22 cellular contexts compared by ENCODE assay signal in the genomic region with DNA sequence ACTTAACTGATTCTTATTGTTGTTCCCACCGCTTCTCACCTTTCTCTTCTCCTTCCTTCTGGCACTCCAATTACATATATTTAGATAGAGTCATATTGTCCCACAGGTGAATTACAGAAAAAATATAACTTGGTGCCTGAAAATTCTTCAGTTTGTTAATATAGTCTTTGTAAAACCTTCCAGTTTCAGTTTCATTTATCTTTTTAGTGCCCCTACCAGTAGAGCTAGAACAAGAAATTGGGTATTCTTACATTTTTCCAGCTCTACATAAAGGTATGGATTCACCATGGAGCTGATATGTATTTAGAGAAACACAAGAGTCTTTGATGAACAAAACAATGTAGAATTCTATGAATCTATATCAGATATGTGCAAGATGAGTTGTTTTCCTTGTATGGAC. TPM values are rescaled to one million over a fixed set of nuclear protein-coding genes. Genes with fewer than 3 reads are reported as not detected.
DNase-seq lines count a peak whose midpoint lies in the region; ATAC-seq, FAIRE-seq and TF ChIP-seq lines count a peak whose summit lies in the region.
"Had no signal": no experiment of that assay in that cellular context is flagged by ENCODE, and none has a peak within 500 bp of the region (broad histone marks: within the 10 kb centered on the region; RNA-seq: fewer than 3 reads in every experiment).

No MANE protein-coding gene starts in this region.

- H3K27ac Mint-ChIP-seq in T-helper 1 cell treated with Interleukin-12 subunit alpha and Interleukin-12 subunit beta and Interleukin-4 antibody, amounts not matched to agents 30 μg/mL and 1 μg/mL, for 36 hours: peak overlapping the region; percentile 50
- peak overlapping the region in 1 of 7 donors; percentile 79 for H3K27ac Mint-ChIP-seq in CD4-positive, alpha-beta memory T cell

- SMC1A ChIA-PET in GM12878 (lab: Charles Lee; ENCODE audit: uncharacterized antibody, unreplicated experiment): interaction anchor here (0.8 to 1.5 kb wide), 2 partner anchors 10 to 11 kb away, joined by 4 to 7 read pairs; no protein-coding TSS in a partner anchor

- RAD21 ChIA-PET in GM12878 (lab: Charles Lee; ENCODE audit: unreplicated experiment): interaction anchor here (1.8 to 1.9 kb wide), 2 partner anchors 10 to 17 kb away, joined by 6 to 8 read pairs; partner anchors contain the start of gene MANEA

- H3K79me2 ChIP-seq in GM12878 (ENCODE audit: control insufficient read depth, insufficient read depth, low read length): peaks cover 21% of the 10 kb centered on the region

- peaks cover 17% of the 10 kb centered on the region for H3K4me1 ChIP-seq in CD4-positive, alpha-beta memory T cell (ENCODE audit: insufficient read depth, low read length)
- H3K4me1 ChIP-seq in GM12878 (ENCODE audit: control insufficient read depth, insufficient read depth, low read length): no peaks in the 10 kb centered on the region
- H3K4me1 ChIP-seq: prostate gland had no signal

- H3K4me3 Mint-ChIP-seq in T-helper 1 cell treated with Interleukin-12 subunit alpha and Interleukin-12 subunit beta and Interleukin-4 antibody, amounts not matched to agents 30 μg/mL and 1 μg/mL, for 36 hours: peak overlapping the region; percentile 67
- peak overlapping the region in 6 of 8 donors; percentile 1 to 52 (median 14) for H3K4me3 Mint-ChIP-seq in CD4-positive, alpha-beta memory T cell
- H3K4me3 Mint-ChIP-seq: naive B cell had no signal

- no peak overlapping the region for H3K27ac ChIP-seq in CD4-positive, alpha-beta memory T cell (ENCODE audit: low read depth, low read length)
- H3K27ac ChIP-seq in GM12878 (ENCODE audit: control insufficient read depth, insufficient read depth): peak overlapping the region; percentile 15; the same call in 1 of the 2 replicates
- H3K27ac ChIP-seq: C4-2B, prostate gland, skin epidermis, tibial artery had no signal

- no peak for TF ChIP-seq CTCF in GM12878 (IDR thresholded peaks at IDR 0.05 in 2 of 3, conservative IDR thresholded peaks at IDR 0.05 in 1 of 3; ENCODE audit: control insufficient read depth in 2 of 3, extremely low read depth in 1 of 3, insufficient read depth in 1 of 3, low read depth in 3 of 3, low read length in 3 of 3)

- ATAC-seq in HG02763 (IDR thresholded peaks at IDR 0.05; ENCODE audit: unreplicated experiment) (peak; percentile 47), GM12878 (peak; percentile 66), HG03039 (IDR thresholded peaks at IDR 0.05; ENCODE audit: unreplicated experiment) (no peak), HG02885 (IDR thresholded peaks at IDR 0.05; ENCODE audit: poor library complexity, unreplicated experiment) (no peak), GM21367 (IDR thresholded peaks at IDR 0.05; ENCODE audit: unreplicated experiment) (no peak)

- no peak for DNase-seq in T-helper 1 cell
- DNase-seq in CD4-positive, alpha-beta memory T cell: no peak
- no peak for DNase-seq in GM12878 (ENCODE audit: low read depth, low spot score)
- DNase-seq: 8988T; activated T-cell treated with anti-CD3 and anti-CD28 coated beads, Interleukin-2, amount 50 U/mL, for 48 hours; central memory CD4-positive, alpha-beta T cell; DMS53; MV-4-11; naive B cell; NCI-H2029; stimulated activated CD4-positive, alpha-beta T cell treated with anti-CD3 and anti-CD28 coated beads, Interleukin-4, amount 100 ng/mL, for 24 hours; stimulated activated CD8-positive, alpha-beta memory T cell treated with anti-CD3 and anti-CD28 coated beads, Interleukin-4, amount 100 ng/mL, for 48 hours; tibial artery had no signal

- peak overlapping the region; percentile 40 for H2AFZ ChIP-seq in GM12878 (ENCODE audit: control insufficient read depth, low read depth, low read length)

- no peaks in the 10 kb centered on the region for H3K36me3 ChIP-seq in CD4-positive, alpha-beta memory T cell (ENCODE audit: insufficient read depth, low read length)
- H3K36me3 ChIP-seq in GM12878 (ENCODE audit: control insufficient read depth in 2 of 2, insufficient read depth in 2 of 2, low read length in 1 of 2): no peaks in the 10 kb centered on the region
- H3K36me3 ChIP-seq: prostate gland had no signal

- no TSS peak for BruUV-seq in GM12878 (replicated peaks; lab: Mats Ljungman, UMichigan)

- WGBS in GM12878 (ENCODE audit: insufficient coverage, insufficient replicate concordance, low lambda C conversion rate, missing lambda C conversion rate): 96% methylated on average over 1 of the region's 1 CpG

- no peak for TF ChIP-seq POLR2A in GM12878 (IDR thresholded peaks at IDR 0.05; ENCODE audit: low read depth, low read length)

- no peak for TF ChIP-seq EP300 in GM12878 (IDR thresholded peaks at IDR 0.05; ENCODE audit: borderline replicate concordance in 1 of 2, control insufficient read depth in 1 of 2, low read depth in 2 of 2, low read length in 2 of 2)

- peaks cover 41% of the 10 kb centered on the region for H3K36me3 Mint-ChIP-seq in T-helper 1 cell treated with Interleukin-12 subunit alpha and Interleukin-12 subunit beta and Interleukin-4 antibody, amounts not matched to agents 30 μg/mL and 1 μg/mL, for 36 hours (ENCODE audit: low read depth)
- peaks cover 31 to 47% of the 10 kb centered on the region in 2 donors for H3K36me3 Mint-ChIP-seq in CD4-positive, alpha-beta memory T cell

- CTCF ChIA-PET in CD4-positive, alpha-beta memory T cell (lab: Charles Lee; ENCODE audit: partially characterized antibody): no interaction called here
- CTCF ChIA-PET in GM12878 (lab: Yijun Ruan, JAX): no interaction called here

- no peak for FAIRE-seq in GM12878 (lab: Jason Lieb, UNC)

- H3K27me3 Mint-ChIP-seq in T-helper 1 cell treated with Interleukin-12 subunit alpha and Interleukin-12 subunit beta and Interleukin-4 antibody, amounts not matched to agents 30 μg/mL and 1 μg/mL, for 36 hours (ENCODE audit: low read depth): no peaks in the 10 kb centered on the region
- H3K27me3 Mint-ChIP-seq in CD4-positive, alpha-beta memory T cell: no peaks in the 10 kb centered on the region
- H3K27me3 Mint-ChIP-seq: naive B cell had no signal

- no peaks in the 10 kb centered on the region for H4K20me1 ChIP-seq in GM12878 (ENCODE audit: control insufficient read depth, insufficient read depth)

- H3K4me2 ChIP-seq in GM12878 (ENCODE audit: control insufficient read depth, insufficient read depth): peak overlapping the region; percentile 61; the same call in 1 of the 2 replicates

- H3K4me3 ChIP-seq in CD4-positive, alpha-beta memory T cell (ENCODE audit: low read length in 2 of 2): no peak overlapping the region
- peak overlapping the region; percentile 48; the same call in 1 of the 2 replicates for H3K4me3 ChIP-seq in GM12878
- H3K4me3 ChIP-seq: lung, prostate gland, skin epidermis, tibial artery had no signal

- intact Hi-C loops in CD4-positive, alpha-beta memory T cell (cut with micrococcal nuclease): no loop called here
- intact Hi-C loops in GM12878 (cut with micrococcal nuclease; ENCODE audit: unreplicated experiment): no loop called here

- peaks cover 13% of the 10 kb centered on the region for H3K4me1 Mint-ChIP-seq in T-helper 1 cell treated with Interleukin-12 subunit alpha and Interleukin-12 subunit beta and Interleukin-4 antibody, amounts not matched to agents 30 μg/mL and 1 μg/mL, for 36 hours (ENCODE audit: low read depth)
- H3K4me1 Mint-ChIP-seq in CD4-positive, alpha-beta memory T cell: peaks cover 21 to 38% (median 28%) of the 10 kb centered on the region in 4 donors

- H3K9ac ChIP-seq in GM12878 (ENCODE audit: control insufficient read depth, insufficient read depth, low read length): no peak overlapping the region

- no peaks in the 10 kb centered on the region for H3K9me3 ChIP-seq in CD4-positive, alpha-beta memory T cell (ENCODE audit: control insufficient read depth in 1 of 2, low read length in 2 of 2)
- peaks cover 5% of the 10 kb centered on the region; the same call in 2 of the 3 replicates for H3K9me3 ChIP-seq in GM12878 (replicated peaks; ENCODE audit: control insufficient read depth, insufficient read depth, low read length)
- H3K9me3 ChIP-seq: prostate gland had no signal

- TF ChIP-seq RAD21 in GM12878 (IDR thresholded peaks at IDR 0.05; ENCODE audit: insufficient read depth, low read depth, low read length): no peak

- peaks cover 13% of the 10 kb centered on the region for H3K9me3 Mint-ChIP-seq in T-helper 1 cell treated with Interleukin-12 subunit alpha and Interleukin-12 subunit beta and Interleukin-4 antibody, amounts not matched to agents 30 μg/mL and 1 μg/mL, for 36 hours
- peaks cover 0 to 17% (median 12%) of the 10 kb centered on the region in 8 donors for H3K9me3 Mint-ChIP-seq in CD4-positive, alpha-beta memory T cell

- no peaks in the 10 kb centered on the region for H3K27me3 ChIP-seq in CD4-positive, alpha-beta memory T cell (ENCODE audit: insufficient read depth, low read length)
- H3K27me3 ChIP-seq in GM12878 (replicated peaks in 1 of 2; ENCODE audit: control insufficient read depth in 2 of 2, insufficient read depth in 2 of 2, low read length in 1 of 2): no peaks in the 10 kb centered on the region
- H3K27me3 ChIP-seq: tibial artery had no signal

- POLR2A ChIA-PET in CD4-positive, alpha-beta memory T cell (lab: Charles Lee; ENCODE audit: partially characterized antibody): interaction anchor here (1.0 kb wide), 1 partner anchor 11 kb away, joined by 3 read pairs; the partner anchor contains the start of gene MANEA
- POLR2A ChIA-PET in GM12878 (lab: Charles Lee): interaction anchor here (2.2 kb wide), 1 partner anchor 10 kb away, joined by 13 read pairs; the partner anchor contains the start of gene MANEA

- in situ Hi-C loops in GM12878 (cut with MboI): no loop called here

TF ChIP-seq in GM12878, 131 proteins besides CTCF, POLR2A, EP300 and RAD21 (continues in another document):
- TF ChIP-seq ETV6 (conservative IDR thresholded peaks at IDR 0.05 in 1 of 2, IDR thresholded peaks at IDR 0.05 in 1 of 2; ENCODE audit: borderline replicate concordance in 1 of 2, low read depth in 1 of 2): no peak

RNA-seq across cellular contexts. Expression of gene MANEA, which starts 10.7 kb away (rescaled TPM):
- 10 to 100 TPM; 12.2 to 13.0 TPM for total RNA-seq in CD4-positive, alpha-beta memory T cell
- polyA plus RNA-seq in CD4-positive, alpha-beta memory T cell: 1 to 10 TPM; 4.5 to 5.9 TPM
- total RNA-seq in GM12878 (2013; cell fraction: nucleolus; rRNA removed): 31.8 and 36.2 TPM in 2 replicates
- total RNA-seq in GM12878 (2014; rRNA removed): 9.4 and 13.0 TPM in 2 replicates
- 13.3 and 14.9 TPM in 2 replicates for total RNA-seq in GM12878 (2014; rRNA removed; fragmentation: Illumina TruSeq; extraction: Trizol)
- 11.8 and 13.3 TPM in 2 replicates for total RNA-seq in GM12878 (2021)
- polyA plus RNA-seq in GM12878 (2011; ENCODE audit: low read depth): 2.8 TPM
- 16.4 and 25.8 TPM in 2 replicates for polyA plus RNA-seq in GM12878 (2011; rRNA removed)
- 4.2 and 4.7 TPM in 2 replicates for polyA plus RNA-seq in GM12878 (2011; cell fraction: cytosol; rRNA removed)
- 5.8 and 7.3 TPM in 2 replicates for polyA plus RNA-seq in GM12878 (2011; cell fraction: nucleus; rRNA removed)
- 5.5 and 9.5 TPM in 2 replicates for polyA plus RNA-seq in GM12878 (2012)
- 11.6 and 14.2 TPM in 2 replicates for polyA plus RNA-seq in GM12878 (2014; fragmentation: Illumina TruSeq; extraction: Trizol)
- polyA plus RNA-seq in GM12878 (2014; fragmentation: Nextera tagmentation; extraction: Ambion mirVana): 1 to 10 TPM; 5.8 to 6.4 TPM
- 5.6 and 6.9 TPM in 2 replicates for polyA plus RNA-seq in GM12878 (2014; rRNA removed)
- 10 to 100 TPM; 17.8 to 19.5 TPM for polyA plus RNA-seq in GM12878 (2016; fragmentation: Nextera tagmentation; extraction: Ambion mirVana)
- polyA minus RNA-seq in GM12878 (2011; rRNA and poly(A)+ RNA removed): 6.7 and 12.0 TPM in 2 replicates
- polyA minus RNA-seq in GM12878 (2011; cell fraction: cytosol; rRNA and poly(A)+ RNA removed): 3.6 TPM in 2 replicates
- polyA minus RNA-seq in GM12878 (2011; cell fraction: nucleus; rRNA and poly(A)+ RNA removed): 5.8 and 9.7 TPM in 2 replicates

Comparison
In these comparisons a context has a peak if more than half of its experiments do, and no peak if none do; other contexts are left out.
1. ATAC-seq: peak in HG02763 (single experiment) and GM12878 (single experiment); none in HG03039 (single experiment), HG02885 (single experiment) and GM21367 (single experiment).